In the genomic region with DNA sequence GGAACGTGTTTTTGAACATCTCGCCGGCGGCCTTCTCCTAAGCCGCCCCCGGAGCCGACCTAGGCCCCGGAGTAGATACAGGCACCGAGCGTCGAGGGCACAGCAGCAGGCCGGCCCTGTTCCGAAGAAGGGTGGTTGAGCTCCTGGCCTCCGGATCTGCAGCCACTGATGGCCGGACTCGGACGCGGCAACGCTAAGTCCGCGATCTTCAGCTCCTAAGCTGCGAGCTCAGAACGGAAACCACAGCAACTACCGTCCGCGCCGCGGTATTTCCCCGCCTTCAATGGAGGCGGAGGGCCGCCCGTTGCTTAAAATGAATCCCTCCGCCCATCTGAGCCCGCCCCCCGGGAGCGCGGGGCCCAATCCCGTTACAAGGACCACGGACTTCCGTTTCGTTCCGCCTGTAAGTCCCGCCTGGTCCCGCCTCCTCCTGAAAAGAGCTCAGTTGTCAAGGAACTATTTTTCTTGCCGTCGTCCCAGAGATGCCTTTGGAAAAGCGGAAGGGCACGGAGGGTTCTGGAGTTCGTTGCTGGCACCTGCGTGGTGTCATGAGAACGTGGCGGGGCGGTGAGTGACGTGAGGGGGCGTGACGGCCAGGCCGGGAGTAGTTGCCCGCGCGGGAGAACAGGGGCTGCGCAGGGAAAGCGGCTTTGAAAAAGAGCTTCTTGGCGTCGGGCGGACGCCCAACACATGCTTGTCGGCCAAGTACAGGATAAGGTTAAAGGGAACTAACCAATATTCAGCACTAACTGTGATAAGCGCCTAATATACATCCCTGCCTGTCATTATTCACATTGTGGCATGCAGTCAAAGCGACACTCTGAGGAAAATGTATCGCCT, we compare ENCODE assay signal across 8 cellular contexts. TPM values are rescaled to one million over a fixed set of nuclear protein-coding genes. Genes with fewer than 3 reads are reported as not detected.
DNase-seq lines count a peak whose midpoint lies in the region; ATAC-seq and TF ChIP-seq lines count a peak whose summit lies in the region.

CFAP20 (minus strand) TSS at position 285 of the 840 bp plus-strand sequence; CDS start at position 19, 266 bp downstream.

- peak; percentile 94 for TF ChIP-seq POLR2A in prostate gland (IDR thresholded peaks at IDR 0.05)

- DNase-seq in NCI-H187 treated with DMSO at 0.1 percent for 48 hours (lab: John Stamatoyannopoulos, UW) (peak; percentile 93), anterior cingulate cortex (lab: John Stamatoyannopoulos, UW) (peak; percentile 71 to 100 (median 96)), left ventricle myocardium superior (peak; percentile 98), prostate gland (ENCODE audit: low spot score) (peak; percentile 99)

- H3K36me3 ChIP-seq in prostate gland (no peaks in the 10 kb centered on the region), urinary bladder (ENCODE audit: insufficient read depth) (no peaks in the 10 kb centered on the region)

- ATAC-seq in GM18499 (IDR thresholded peaks at IDR 0.05; ENCODE audit: insufficient read depth, unreplicated experiment) (peak; percentile 66), HG02943 (IDR thresholded peaks at IDR 0.05; ENCODE audit: low read depth, unreplicated experiment) (peak; percentile 73), left ventricle myocardium superior (peak; percentile 95)

- peak within 1 kb of the TSS; percentile 80 to 89 for H3K27ac ChIP-seq in prostate gland
- H3K27ac ChIP-seq in urinary bladder (ENCODE audit: low read depth), result peak within 1 kb of the TSS; percentile 86

- no peaks in the 10 kb centered on the region for H3K9me3 ChIP-seq in prostate gland

- H3K4me1 ChIP-seq in prostate gland (replicated peaks) (peaks cover 12% of the 10 kb centered on the region), urinary bladder (ENCODE audit: insufficient read depth) (no peaks in the 10 kb centered on the region)

- H3K4me3 ChIP-seq in prostate gland (peak within 1 kb of the TSS; percentile 87 to 88), urinary bladder (ENCODE audit: low read depth, low read length) (peak within 1 kb of the TSS; percentile 93)

- intact Hi-C loops in T-helper 2 cell treated with Interferon-gamma antibody and Interleukin-4, amounts not matched to agents 100 ng/mL and 5 ng/mL, for 36 hours (cut with micrococcal nuclease), result loop anchor here (1.0 to 10.0 kb wide), 9 partner anchors 69 to 593 kb away; partner anchors contain the start of genes CCDC102A, CSNK2A2, GINS3 and KATNB1
- intact Hi-C loops in left ventricle myocardium superior (cut with micrococcal nuclease), result no loop called here
- intact Hi-C loops in prostate gland (cut with DNase I), result loop anchor here (5.0 to 10.0 kb wide), 2 partner anchors 107 to 225 kb away; no protein-coding TSS in a partner anchor

- H3K27me3 ChIP-seq in prostate gland (replicated peaks; ENCODE audit: insufficient read depth), result no peaks in the 10 kb centered on the region

- peak in 1 of 4 experiments; percentile 9 for TF ChIP-seq CTCF in prostate gland (IDR thresholded peaks at IDR 0.05)

- 2% methylated on average over 50 of the region's 70 CpGs for WGBS in prostate gland
- WGBS in urinary bladder, result 1% methylated on average over 70 of the region's 70 CpGs

RNA-seq across cellular contexts. Expression of gene CFAP20, which starts in this region (rescaled TPM):
- total RNA-seq in T-helper 2 cell treated with Interferon-gamma antibody and Interleukin-4, amounts not matched to agents 100 ng/mL and 5 ng/mL, for 36 hours, result 43.8 and 44.3 TPM in 2 replicates
- 37.2 TPM for total RNA-seq in left ventricle myocardium superior
- 10 to 100 TPM; 27.2 to 77.7 TPM for total RNA-seq in prostate gland
- 51.2 TPM for total RNA-seq in urinary bladder
- polyA plus RNA-seq in urinary bladder, result 39.8 TPM

Comparison
In these comparisons a context has a peak if more than half of its experiments do, and no peak if none do; other contexts are left out.
1. Peak in every context shown above with its lines: DNase-seq, ATAC-seq, H3K4me3 ChIP-seq and H3K27ac ChIP-seq.